ENCODE assay signal across 8 cellular contexts in genomic region chr16:642189-643049, GRCh38. TPM values are rescaled to one million over a fixed set of nuclear protein-coding genes. Genes with fewer than 3 reads are reported as not detected.
A peak's percentile ranks its signal among the peaks of the same experiment; 100 is the strongest.
DNase-seq lines count a peak whose midpoint lies in the region; ATAC-seq and TF ChIP-seq lines count a peak whose summit lies in the region.

No MANE protein-coding gene starts in this region.

- H3K9me3 Mint-ChIP-seq in activated CD4-positive, alpha-beta T cell treated with anti-CD3 and anti-CD28 coated beads, Interleukin-2, amount 10 ng/mL, durations not matched to agents 24 days and 14 days = no peaks in the 10 kb centered on the region
- H3K9me3 Mint-ChIP-seq in stimulated activated effector memory CD8-positive, alpha-beta T cell treated with anti-CD3 and anti-CD28 coated beads, Interleukin-12 subunit alpha, Interleukin-12 subunit beta, amount 100 ng/mL, for 72 hours = no peaks in the 10 kb centered on the region

- peak overlapping the region; percentile 80 for H3K4me3 Mint-ChIP-seq in activated CD4-positive, alpha-beta T cell treated with anti-CD3 and anti-CD28 coated beads, Interleukin-2, amount 10 ng/mL, durations not matched to agents 24 days and 14 days
- peak overlapping the region; percentile 74 for H3K4me3 Mint-ChIP-seq in stimulated activated effector memory CD8-positive, alpha-beta T cell treated with anti-CD3 and anti-CD28 coated beads, Interleukin-12 subunit alpha, Interleukin-12 subunit beta, amount 100 ng/mL, for 72 hours

- intact Hi-C loops in activated CD4-positive, alpha-beta T cell treated with anti-CD3 and anti-CD28 coated beads, Interleukin-2, amount 10 ng/mL, durations not matched to agents 24 days and 14 days (cut with micrococcal nuclease) = no loop called here
- intact Hi-C loops in left colon (cut with DNase I, micrococcal nuclease) = no loop called here

- no peaks in the 10 kb centered on the region for H3K27me3 ChIP-seq in brain microvascular endothelial cell (replicated peaks)

- ATAC-seq in HG02852 (IDR thresholded peaks at IDR 0.05; ENCODE audit: unreplicated experiment) (peak; percentile 37), left colon (peak; percentile 66), GM18858 (IDR thresholded peaks at IDR 0.05; ENCODE audit: unreplicated experiment) (no peak)
- peak; percentile 52 for ATAC-seq in stimulated activated effector memory CD8-positive, alpha-beta T cell treated with anti-CD3 and anti-CD28 coated beads, Interleukin-12 subunit alpha, Interleukin-12 subunit beta, amount 100 ng/mL, for 72 hours

- peaks cover 8% of the 10 kb centered on the region for H3K36me3 Mint-ChIP-seq in activated CD4-positive, alpha-beta T cell treated with anti-CD3 and anti-CD28 coated beads, Interleukin-2, amount 10 ng/mL, durations not matched to agents 24 days and 14 days (ENCODE audit: low read depth)
- peaks cover 17% of the 10 kb centered on the region for H3K36me3 Mint-ChIP-seq in stimulated activated effector memory CD8-positive, alpha-beta T cell treated with anti-CD3 and anti-CD28 coated beads, Interleukin-12 subunit alpha, Interleukin-12 subunit beta, amount 100 ng/mL, for 72 hours

- H3K4me1 Mint-ChIP-seq in activated CD4-positive, alpha-beta T cell treated with anti-CD3 and anti-CD28 coated beads, Interleukin-2, amount 10 ng/mL, durations not matched to agents 24 days and 14 days = peaks cover 10% of the 10 kb centered on the region
- H3K4me1 Mint-ChIP-seq in stimulated activated effector memory CD8-positive, alpha-beta T cell treated with anti-CD3 and anti-CD28 coated beads, Interleukin-12 subunit alpha, Interleukin-12 subunit beta, amount 100 ng/mL, for 72 hours = peaks cover 22% of the 10 kb centered on the region

- H3K27ac ChIP-seq in brain microvascular endothelial cell = no peak overlapping the region

- H3K36me3 ChIP-seq in brain microvascular endothelial cell (replicated peaks) = no peaks in the 10 kb centered on the region

- peak; percentile 85 for DNase-seq in activated CD4-positive, alpha-beta T cell treated with anti-CD3 and anti-CD28 coated beads, Interleukin-2, amount 10 ng/mL, durations not matched to agents 24 days and 14 days
- DNase-seq in activated CD4-positive, alpha-beta T cell treated with anti-CD3 and anti-CD28 coated beads, Interleukin-2, amount 50 U/mL, for 4 hours = no peak
- DNase-seq in brain microvascular endothelial cell = no peak
- peak; percentile 82 to 86 for DNase-seq in left colon
- peak in 1 of 2 donors; percentile 71 for DNase-seq in stimulated activated effector memory CD8-positive, alpha-beta T cell treated with anti-CD3 and anti-CD28 coated beads, Interleukin-12 subunit alpha, Interleukin-12 subunit beta, amount 100 ng/mL, for 72 hours (ENCODE audit: low spot score in 2 of 2)

- no peak for TF ChIP-seq CTCF in brain microvascular endothelial cell (IDR thresholded peaks at IDR 0.05; ENCODE audit: low read depth, low read length, missing control alignments)

- H3K27me3 Mint-ChIP-seq in activated CD4-positive, alpha-beta T cell treated with anti-CD3 and anti-CD28 coated beads, Interleukin-2, amount 10 ng/mL, durations not matched to agents 24 days and 14 days = no peaks in the 10 kb centered on the region

- in situ Hi-C loops in brain microvascular endothelial cell (cut with HindIII; ENCODE audit: low pct_ligation_motif_present, low sequenced_read_pairs) = no loop called here

- peak overlapping the region; percentile 67 for H3K27ac Mint-ChIP-seq in activated CD4-positive, alpha-beta T cell treated with anti-CD3 and anti-CD28 coated beads, Interleukin-2, amount 10 ng/mL, durations not matched to agents 24 days and 14 days
- H3K27ac Mint-ChIP-seq in stimulated activated effector memory CD8-positive, alpha-beta T cell treated with anti-CD3 and anti-CD28 coated beads, Interleukin-12 subunit alpha, Interleukin-12 subunit beta, amount 100 ng/mL, for 72 hours = peak overlapping the region; percentile 86

- H3K4me3 ChIP-seq in brain microvascular endothelial cell (ENCODE audit: low read depth, low read length) = peak overlapping the region; percentile 53

TF ChIP-seq in PFSK-1, 5 proteins besides CTCF, POLR2A, EP300 and RAD21:
- TF ChIP-seq REST (IDR thresholded peaks at IDR 0.05; ENCODE audit: insufficient read depth in 1 of 2, low read depth in 2 of 2, low read length in 2 of 2) = no peak
- 0 out of 2 replicates have a peak, but pooled peaks have one; percentile 15 for TF ChIP-seq TAF1 (IDR thresholded peaks at IDR 0.05; ENCODE audit: borderline replicate concordance, insufficient read depth, low read length)

RNA-seq across cellular contexts. Expression of gene MCRIP2, which starts 0.8 kb away (rescaled TPM):
- 71.2 and 73.0 TPM in 2 replicates for total RNA-seq in activated CD4-positive, alpha-beta T cell treated with anti-CD3 and anti-CD28 coated beads, Interleukin-2, amount 10 ng/mL, durations not matched to agents 24 days and 14 days
- 105 TPM for polyA plus RNA-seq in PFSK-1 (2012; ENCODE audit: insufficient read length, low read depth)
- 100 to 1,000 TPM in 1 of 2 donors, 10 to 100 TPM in 1; 98.5 to 161 TPM for total RNA-seq in left colon

RNA-seq across cellular contexts. Expression of gene METTL26, which starts 6.3 kb away (rescaled TPM):
- 146 and 153 TPM in 2 replicates for total RNA-seq in activated CD4-positive, alpha-beta T cell treated with anti-CD3 and anti-CD28 coated beads, Interleukin-2, amount 10 ng/mL, durations not matched to agents 24 days and 14 days
- 204 TPM for polyA plus RNA-seq in PFSK-1 (2012; ENCODE audit: insufficient read length, low read depth)
- total RNA-seq in left colon = 10 to 100 TPM; 42.0 to 52.0 TPM

RNA-seq across cellular contexts. Expression of gene WDR90, which starts 6.7 kb away (rescaled TPM):
- 99.9 and 111 TPM in 2 replicates for total RNA-seq in activated CD4-positive, alpha-beta T cell treated with anti-CD3 and anti-CD28 coated beads, Interleukin-2, amount 10 ng/mL, durations not matched to agents 24 days and 14 days
- 18.0 TPM for polyA plus RNA-seq in PFSK-1 (2012; ENCODE audit: insufficient read length, low read depth)
- 10 to 100 TPM; 28.3 to 57.6 TPM for total RNA-seq in left colon

RNA-seq across cellular contexts. Expression of gene WFIKKN1, which starts 11.6 kb away (rescaled TPM):
- total RNA-seq in activated CD4-positive, alpha-beta T cell treated with anti-CD3 and anti-CD28 coated beads, Interleukin-2, amount 10 ng/mL, durations not matched to agents 24 days and 14 days = 0.44 and 0.45 TPM in 2 replicates
- 0.39 TPM for polyA plus RNA-seq in PFSK-1 (2012; ENCODE audit: insufficient read length, low read depth)
- total RNA-seq in left colon = 1 to 10 TPM in 1 of 2 donors, under 1 TPM in 1; 0.64 to 3.6 TPM

RNA-seq across cellular contexts. Expression of gene RHOT2, which starts 25.5 kb away (rescaled TPM):
- total RNA-seq in activated CD4-positive, alpha-beta T cell treated with anti-CD3 and anti-CD28 coated beads, Interleukin-2, amount 10 ng/mL, durations not matched to agents 24 days and 14 days = 172 and 183 TPM in 2 replicates
- polyA plus RNA-seq in PFSK-1 (2012; ENCODE audit: insufficient read length, low read depth) = 139 TPM
- 100 to 1,000 TPM; 118 to 158 TPM for total RNA-seq in left colon

Comparison
In these comparisons a context has a peak if more than half of its experiments do, and no peak if none do; other contexts are left out.
1. DNase-seq: peak in activated CD4-positive, alpha-beta T cell treated with anti-CD3 and anti-CD28 coated beads, Interleukin-2, amount 10 ng/mL, durations not matched to agents 24 days and 14 days (single experiment) and left colon (2 of 2); none in activated CD4-positive, alpha-beta T cell treated with anti-CD3 and anti-CD28 coated beads, Interleukin-2, amount 50 U/mL, for 4 hours (0 of 2) and brain microvascular endothelial cell (single experiment).